Comparison of ENCODE assay signal across 21 cellular contexts in the genomic region with DNA sequence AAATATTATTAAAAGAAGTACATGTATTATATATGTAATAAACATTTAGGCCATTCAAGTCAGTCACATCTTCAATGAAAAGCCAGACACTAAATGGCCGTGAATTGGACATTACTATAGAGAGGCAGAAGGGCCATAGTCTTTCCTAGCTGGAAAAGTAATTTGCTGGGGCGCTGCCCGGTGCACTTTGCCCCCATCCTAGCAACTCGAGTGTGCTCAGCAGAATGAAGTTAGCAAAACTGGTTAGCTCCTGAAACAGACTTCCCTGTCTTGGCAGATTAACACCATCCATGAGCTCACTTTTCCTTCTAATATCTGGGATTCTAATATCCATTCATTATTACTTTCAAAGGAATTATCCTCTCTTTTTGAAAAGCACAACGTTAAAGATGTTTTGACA. TPM values are rescaled to one million over a fixed set of nuclear protein-coding genes. Genes with fewer than 3 reads are reported as not detected.
DNase-seq lines count a peak whose midpoint lies in the region; TF ChIP-seq lines count a peak whose summit lies in the region.
"Had no signal": no experiment of that assay in that cellular context is flagged by ENCODE, and none has a peak within 500 bp of the region (broad histone marks: within the 10 kb centered on the region; RNA-seq: fewer than 3 reads in every experiment).

No MANE protein-coding gene starts in this region.

- DNase-seq in Karpas-422 = no peak
- DNase-seq in esophagus muscularis mucosa (ENCODE audit: extremely low spot score) = no peak
- peak; percentile 76 for DNase-seq in mucosa of gallbladder (ENCODE audit: low spot score)
- DNase-seq in tibial nerve (ENCODE audit: low spot score in 2 of 2) = no peak
- DNase-seq in DMS 273 treated with DMSO at 0.1 percent for 48 hours (lab: John Stamatoyannopoulos, UW) = no peak
- no peak for DNase-seq in cerebellar nuclear complex (lab: John Stamatoyannopoulos, UW)
- DNase-seq in mesenteric fat pad (ENCODE audit: low spot score) = no peak
- DNase-seq: activated CD4-positive, alpha-beta T cell treated with anti-CD3 and anti-CD28 coated beads for 1 hour; activated naive CD8-positive, alpha-beta T cell treated with anti-CD3 and anti-CD28 coated beads for 36 hours; BE2C; dermis blood vessel endothelial cell; glutamatergic neuron; HCEC 1CT; immature natural killer cell; KG1; NCI-H1092 treated with DMSO at 0.1 percent for 48 hours; NCI-H2171; stimulated activated CD4-positive, alpha-beta T cell treated with anti-CD3 and anti-CD28 coated beads, Interleukin-2, amount 100 ng/mL, for 24 hours; stimulated activated naive CD8-positive, alpha-beta T cell treated with anti-CD3 and anti-CD28 coated beads, Interleukin-15, amount 100 ng/mL, for 72 hours had no signal

- no peak overlapping the region for H2AFZ ChIP-seq in Karpas-422 (ENCODE audit: low read length)

- intact Hi-C loops in esophagus muscularis mucosa (cut with DNase I) = loop anchor here (5.0 kb wide), 2 partner anchors 92 to 143 kb away; no protein-coding TSS in a partner anchor

- H3K36me3 ChIP-seq in Karpas-422 (ENCODE audit: insufficient read depth, low read length) = no peaks in the 10 kb centered on the region
- no peaks in the 10 kb centered on the region for H3K36me3 ChIP-seq in esophagus muscularis mucosa
- H3K36me3 ChIP-seq in tibial nerve = no peaks in the 10 kb centered on the region
- H3K36me3 ChIP-seq: BE2C, breast epithelium had no signal

- no peak overlapping the region for H3K9ac ChIP-seq in Karpas-422 (ENCODE audit: low read length)

- peak overlapping the region; percentile 57 for H3K27ac ChIP-seq in Karpas-422 (ENCODE audit: low read length)
- H3K27ac ChIP-seq in esophagus muscularis mucosa (replicated peaks in 1 of 4) = peak overlapping the region; percentile 59 to 66 (median 64)
- peak overlapping the region in 3 of 4 donors; percentile 24 to 65 (median 25) for H3K27ac ChIP-seq in tibial nerve
- H3K27ac ChIP-seq: breast epithelium, SK-N-MC had no signal

- H3K9me3 ChIP-seq in Karpas-422 (ENCODE audit: low read length) (no peaks in the 10 kb centered on the region), esophagus muscularis mucosa (no peaks in the 10 kb centered on the region), tibial nerve (no peaks in the 10 kb centered on the region)
- H3K9me3 ChIP-seq: BE2C, breast epithelium had no signal

- H3K4me2 ChIP-seq in Karpas-422 (ENCODE audit: low read depth, low read length, poor library complexity, severe bottlenecking) = no peak overlapping the region

- H3K79me2 ChIP-seq in Karpas-422 (ENCODE audit: low read length) = peaks cover 11% of the 10 kb centered on the region; the same call in 1 of the 2 replicates

- no peaks in the 10 kb centered on the region for H3K9me2 ChIP-seq in Karpas-422 (replicated peaks; ENCODE audit: insufficient read depth, low read length)

- no peak for TF ChIP-seq EP300 in esophagus muscularis mucosa (IDR thresholded peaks at IDR 0.05)
- no peak for TF ChIP-seq EP300 in tibial nerve (IDR thresholded peaks at IDR 0.05)

- TF ChIP-seq CTCF in esophagus muscularis mucosa (IDR thresholded peaks at IDR 0.05) (no peak), tibial nerve (IDR thresholded peaks at IDR 0.05) (no peak)

- H3K27me3 ChIP-seq in Karpas-422 (ENCODE audit: low read length) (no peaks in the 10 kb centered on the region), esophagus muscularis mucosa (no peaks in the 10 kb centered on the region), tibial nerve (no peaks in the 10 kb centered on the region)
- H3K27me3 ChIP-seq: breast epithelium had no signal

- H3K4me3 ChIP-seq in Karpas-422 (ENCODE audit: low read length) (no peak overlapping the region), esophagus muscularis mucosa (no peak overlapping the region), tibial nerve (no peak overlapping the region)
- H3K4me3 ChIP-seq: breast epithelium, SK-N-MC had no signal

- peaks cover 37% of the 10 kb centered on the region for H3K4me1 ChIP-seq in Karpas-422 (ENCODE audit: low read length)
- H3K4me1 ChIP-seq in esophagus muscularis mucosa = peaks cover 21 to 51% (median 47%) of the 10 kb centered on the region in 4 donors
- H3K4me1 ChIP-seq in tibial nerve = peaks cover 0 to 38% (median 7%) of the 10 kb centered on the region in 4 donors
- H3K4me1 ChIP-seq: BE2C, breast epithelium had no signal

- TF ChIP-seq POLR2A in esophagus muscularis mucosa (IDR thresholded peaks at IDR 0.05; ENCODE audit: low read depth) = no peak
- TF ChIP-seq POLR2A in tibial nerve (IDR thresholded peaks at IDR 0.05) = no peak

- no peaks in the 10 kb centered on the region for H4K20me1 ChIP-seq in Karpas-422 (ENCODE audit: insufficient read depth, low read depth, low read length)

- WGBS in esophagus muscularis mucosa = 32% methylated on average over 5 of the region's 5 CpGs
- 23 to 40% methylated on average over 5 of the region's 5 CpGs for WGBS in tibial nerve, 2 donors

RNA-seq across cellular contexts. Expression of a gene that starts 2.8 kb away (rescaled TPM):
- 7.0 and 14.1 TPM in 2 replicates for total RNA-seq in Karpas-422 (2014; rRNA removed; shearing (Covaris generic); ENCODE audit: low replicate concordance)
- total RNA-seq in esophagus muscularis mucosa = 10 to 100 TPM; 10.9 to 18.8 (median 15.0) TPM
- total RNA-seq in mucosa of gallbladder = 6.3 TPM
- total RNA-seq in tibial nerve = 1 to 10 TPM; 5.5 to 9.4 (median 7.5) TPM
- 6.4 TPM for total RNA-seq in mesenteric fat pad

RNA-seq across cellular contexts. Expression of a gene that starts 57.9 kb away (rescaled TPM):
- total RNA-seq in Karpas-422 (2014; rRNA removed; shearing (Covaris generic); ENCODE audit: low replicate concordance) = 17.5 and 18.2 TPM in 2 replicates
- total RNA-seq in esophagus muscularis mucosa = 10 to 100 TPM; 21.4 to 38.6 (median 34.8) TPM
- 25.5 TPM for total RNA-seq in mucosa of gallbladder
- total RNA-seq in tibial nerve = 10 to 100 TPM; 18.0 to 25.8 (median 23.2) TPM
- total RNA-seq in mesenteric fat pad = 17.4 TPM
